8 cellular contexts compared by ENCODE assay signal in the genomic region with DNA sequence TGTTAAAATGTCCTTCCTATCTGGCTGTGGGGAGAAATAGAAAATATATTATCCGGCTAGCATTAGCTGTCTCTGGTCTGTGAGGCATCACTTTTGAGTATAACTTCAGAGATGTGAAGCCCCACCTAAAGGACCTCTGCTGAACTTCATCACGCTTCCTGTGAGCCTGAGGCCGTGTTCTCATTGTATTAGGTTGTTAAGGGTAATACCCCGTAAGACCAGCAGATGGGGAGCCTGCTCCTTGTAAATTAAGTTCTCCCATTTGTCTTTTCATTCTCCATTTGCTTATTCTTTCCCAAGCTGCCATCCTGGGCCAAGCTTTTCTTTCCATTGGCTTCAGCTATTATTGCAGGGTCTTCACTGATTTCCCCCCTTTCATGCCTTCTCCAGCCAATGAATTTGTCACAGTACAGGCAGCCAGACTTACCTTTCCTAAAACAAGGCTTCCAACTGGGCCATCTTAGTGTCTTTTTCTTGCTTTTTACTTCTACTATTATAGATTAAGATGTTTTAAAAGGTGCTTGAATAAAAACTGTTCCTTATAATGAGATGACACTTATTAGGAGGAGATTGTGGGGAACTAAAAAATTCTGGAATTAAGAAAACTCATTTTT. TPM values are rescaled to one million over a fixed set of nuclear protein-coding genes. Genes with fewer than 3 reads are reported as not detected.
A peak's percentile ranks its signal among the peaks of the same experiment; 100 is the strongest.
DNase-seq lines count a peak whose midpoint lies in the region; ATAC-seq and TF ChIP-seq lines count a peak whose summit lies in the region.

No MANE protein-coding gene starts in this region.

- peaks cover 0 to 6% of the 10 kb centered on the region in 2 donors for H3K36me3 Mint-ChIP-seq in activated naive CD4-positive, alpha-beta T cell treated with anti-CD3 and anti-CD28 coated beads, Interleukin-2, amount 50 U/mL, for 72 hours

- ATAC-seq in HG02763 (IDR thresholded peaks at IDR 0.05; ENCODE audit: unreplicated experiment), result peak; percentile 84
- peak; percentile 97 to 100 for ATAC-seq in activated naive CD4-positive, alpha-beta T cell treated with anti-CD3 and anti-CD28 coated beads, Interleukin-2, amount 50 U/mL, for 72 hours

- TF ChIP-seq CTCF in GM13976 (IDR thresholded peaks at IDR 0.05; ENCODE audit: borderline replicate concordance, control extremely low read depth, extremely low read depth, insufficient read depth, missing control alignments) (peak; percentile 34), cardiac muscle cell (IDR thresholded peaks at IDR 0.05; ENCODE audit: low read depth, low read length) (peak; percentile 84)

- no peaks in the 10 kb centered on the region for H3K9me3 ChIP-seq in cardiac muscle cell (ENCODE audit: low read depth)

- peak overlapping the region in 1 of 2 donors; percentile 49 for H3K27ac Mint-ChIP-seq in activated naive CD4-positive, alpha-beta T cell treated with anti-CD3 and anti-CD28 coated beads, Interleukin-2, amount 50 U/mL, for 72 hours

- no peaks in the 10 kb centered on the region for H3K27me3 ChIP-seq in cardiac muscle cell

- H3K9me3 Mint-ChIP-seq in activated naive CD4-positive, alpha-beta T cell treated with anti-CD3 and anti-CD28 coated beads, Interleukin-2, amount 50 U/mL, for 72 hours, result no peaks in the 10 kb centered on the region

- DNase-seq in GM13976 (ENCODE audit: low spot score), result peak; percentile 84
- peak; percentile 76 for DNase-seq in NCI-H1105 (lab: John Stamatoyannopoulos, UW)
- DNase-seq in SKM-1 (lab: John Stamatoyannopoulos, UW; ENCODE audit: unreplicated experiment), result peak; percentile 86
- DNase-seq in activated naive CD4-positive, alpha-beta T cell treated with anti-CD3 and anti-CD28 coated beads, Interleukin-2, amount 50 U/mL, for 72 hours (ENCODE audit: low spot score in 2 of 2), result peak; percentile 61 to 70
- DNase-seq in cardiac muscle cell (ENCODE audit: low read depth in 1 of 2, low spot score in 1 of 2), result peak; percentile 87 to 93
- peak; percentile 63 for DNase-seq in retina
- DNase-seq in GOT3 (lab: John Stamatoyannopoulos, UW), result no peak

- no peak overlapping the region for H3K4me3 ChIP-seq in cardiac muscle cell

- in situ Hi-C loops in GM13976 (cut with MboI; ENCODE audit: low sequenced_read_pairs, unreplicated experiment), result loop anchor here (10.0 kb wide), 2 partner anchors 163 to 283 kb away; partner anchors contain the start of gene CASP10

- no peak overlapping the region for H3K27ac ChIP-seq in cardiac muscle cell

- no peaks in the 10 kb centered on the region for H3K4me1 ChIP-seq in cardiac muscle cell (ENCODE audit: low read depth)

- peaks cover 51% of the 10 kb centered on the region for H3K36me3 ChIP-seq in cardiac muscle cell

RNA-seq across cellular contexts. Expression of gene NIF3L1, which starts 12.4 kb away (rescaled TPM):
- total RNA-seq in activated naive CD4-positive, alpha-beta T cell treated with anti-CD3 and anti-CD28 coated beads, Interleukin-2, amount 50 U/mL, for 72 hours, result 10 to 100 TPM; 17.2 to 36.7 TPM
- 26.9 and 29.2 TPM in 2 replicates for total RNA-seq in cardiac muscle cell
- 37.6 and 43.0 TPM in 2 replicates for polyA plus RNA-seq in cardiac muscle cell

RNA-seq across cellular contexts. Expression of gene PPIL3, which starts 12.7 kb away (rescaled TPM):
- total RNA-seq in activated naive CD4-positive, alpha-beta T cell treated with anti-CD3 and anti-CD28 coated beads, Interleukin-2, amount 50 U/mL, for 72 hours, result 10 to 100 TPM; 62.8 to 86.4 TPM
- 64.8 and 82.6 TPM in 2 replicates for total RNA-seq in cardiac muscle cell
- polyA plus RNA-seq in cardiac muscle cell, result 68.8 and 77.5 TPM in 2 replicates

RNA-seq across cellular contexts. Expression of gene CLK1, which starts 37.1 kb away (rescaled TPM):
- total RNA-seq in activated naive CD4-positive, alpha-beta T cell treated with anti-CD3 and anti-CD28 coated beads, Interleukin-2, amount 50 U/mL, for 72 hours, result 100 to 1,000 TPM; 138 to 261 TPM
- 76.3 and 108 TPM in 2 replicates for total RNA-seq in cardiac muscle cell
- polyA plus RNA-seq in cardiac muscle cell, result 65.2 and 87.1 TPM in 2 replicates
